13 cellular contexts compared by ENCODE assay signal in the genomic region with DNA sequence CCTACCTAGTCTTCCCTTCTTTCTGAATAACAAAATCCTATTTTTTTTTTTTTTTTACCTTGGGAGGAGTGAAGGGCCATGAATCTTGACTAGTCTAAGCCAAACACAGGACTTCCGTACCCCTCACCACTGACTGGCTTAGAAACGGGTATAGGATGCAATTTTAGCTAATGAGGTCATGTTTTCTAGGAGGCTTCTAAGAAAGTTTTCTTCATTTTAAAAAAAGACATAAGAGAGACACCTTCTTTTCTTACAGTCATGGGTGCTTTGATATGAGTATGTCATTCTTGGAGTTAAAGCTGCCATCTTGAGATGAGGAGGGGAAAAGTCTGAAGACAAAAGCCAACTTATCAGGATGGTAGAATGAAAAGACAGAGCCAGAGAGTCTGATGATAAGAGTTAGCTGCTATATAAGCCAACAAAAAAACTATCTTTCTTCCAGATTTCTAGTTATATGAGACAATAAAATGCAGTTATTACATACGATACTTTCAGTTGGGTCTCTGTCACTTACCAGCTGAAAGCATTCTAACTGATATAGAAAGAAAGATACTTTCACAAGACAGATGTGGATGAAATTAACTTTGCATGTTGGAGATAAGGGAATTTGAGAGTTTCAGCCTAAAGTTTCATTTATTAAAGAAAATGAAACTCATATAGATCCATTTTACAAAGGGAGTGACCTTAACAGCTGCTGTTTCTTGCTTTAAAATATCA. TPM values are rescaled to one million over a fixed set of nuclear protein-coding genes. Genes with fewer than 3 reads are reported as not detected.
DNase-seq lines count a peak whose midpoint lies in the region; ATAC-seq and TF ChIP-seq lines count a peak whose summit lies in the region.
"Had no signal": no experiment of that assay in that cellular context is flagged by ENCODE, and none has a peak within 500 bp of the region (broad histone marks: within the 10 kb centered on the region; RNA-seq: fewer than 3 reads in every experiment).

No MANE protein-coding gene starts in this region.

- no peak overlapping the region for H4K91ac ChIP-seq in IMR-90 (ENCODE audit: insufficient read depth, low read depth, low read length)

- no peaks in the 10 kb centered on the region for H3K36me3 ChIP-seq in CD8-positive, alpha-beta memory T cell (ENCODE audit: insufficient read depth, low read length)
- no peaks in the 10 kb centered on the region for H3K36me3 ChIP-seq in IMR-90 (ENCODE audit: control insufficient read depth, insufficient read depth, low read length)
- no peaks in the 10 kb centered on the region for H3K36me3 ChIP-seq in thyroid gland
- H3K36me3 ChIP-seq: cardiac muscle cell had no signal

- H2AK9ac ChIP-seq in IMR-90 (replicated peaks; ENCODE audit: low read depth, low read length, poor library complexity), result no peak overlapping the region

- DNase-seq in CD8-positive, alpha-beta memory T cell, result no peak
- no peak for DNase-seq in IMR-90
- DNase-seq in activated T-helper 1 cell treated with anti-CD3 and anti-CD28 coated beads, Interleukin-12 subunit alpha, Interleukin-12 subunit beta, Interleukin-2, Interleukin-4 antibody, amounts not matched to agents 30 ng/mL and 10 ng/mL and 1 ng/mL, durations not matched to agents 14 hours and 24 hours and 36 hours (ENCODE audit: low spot score), result no peak
- no peak for DNase-seq in natural killer cell
- DNase-seq in thyroid gland, result no peak
- DNase-seq in NCI-H345 treated with DMSO at 0.1 percent for 48 hours (lab: John Stamatoyannopoulos, UW; ENCODE audit: unreplicated experiment), result no peak
- DNase-seq: activated B cell treated with CpG ODN at 0.5 μM for 24 hours; H9; stimulated activated CD4-positive, alpha-beta T cell treated with anti-CD3 and anti-CD28 coated beads, Interleukin-4, amount 100 ng/mL, for 24 hours; stimulated activated naive B cell treated with anti-CD40 and anti-IgM and Interleukin-4, amounts not matched to agents 10 μg/mL and 1 μg/mL and 100 μg/mL, for 72 hours had no signal

- peak overlapping the region in 1 of 2 experiments; percentile 62; a peak in 2 of 4 replicates for H4K8ac ChIP-seq in IMR-90 (ENCODE audit: low read depth in 2 of 2, low read length in 2 of 2)

- peak overlapping the region; percentile 52; the same call in 1 of the 2 replicates for H2BK120ac ChIP-seq in IMR-90 (ENCODE audit: low read depth, low read length)

- ATAC-seq in IMR-90 (ENCODE audit: low read depth), result no peak
- no peak for ATAC-seq in natural killer cell
- no peak for ATAC-seq in GM19324 (IDR thresholded peaks at IDR 0.05; ENCODE audit: low FRiP score, unreplicated experiment)
- ATAC-seq: SK-N-SH treated with all-trans-retinoic acid at 6 μM for 48 hours; stimulated activated naive B cell treated with anti-CD40 and anti-IgM and Interleukin-4, amounts not matched to agents 10 μg/mL and 1 μg/mL and 100 μg/mL, for 72 hours had no signal

- H2BK5ac ChIP-seq in IMR-90 (ENCODE audit: low read depth, low read length, poor library complexity, severe bottlenecking), result no peak overlapping the region

- H3K4ac ChIP-seq in IMR-90 (ENCODE audit: low read depth, low read length), result peak overlapping the region; percentile 56; the same call in 1 of the 2 replicates

- no TSS peak for BruUV-seq in IMR-90 (replicated peaks; lab: Mats Ljungman, UMichigan)

- peak overlapping the region; percentile 21; the same call in 1 of the 2 replicates for H3K4me2 ChIP-seq in IMR-90 (ENCODE audit: low read depth, low read length)

- H3K27ac Mint-ChIP-seq in CD8-positive, alpha-beta memory T cell, result peak overlapping the region; percentile 52 to 89 (median 74)
- H3K27ac Mint-ChIP-seq in activated T-helper 1 cell treated with anti-CD3 and anti-CD28 coated beads, Interleukin-12 subunit alpha, Interleukin-12 subunit beta, Interleukin-2, Interleukin-4 antibody, amounts not matched to agents 30 ng/mL and 10 ng/mL and 1 ng/mL, durations not matched to agents 14 hours and 24 hours and 36 hours, result peak overlapping the region; percentile 59
- peak overlapping the region; percentile 84 to 90 for H3K27ac Mint-ChIP-seq in natural killer cell
- H3K27ac Mint-ChIP-seq: activated B cell treated with CpG ODN at 0.5 μM for 24 hours; H9; stimulated activated naive B cell treated with anti-CD40 and anti-IgM and Interleukin-4, amounts not matched to agents 10 μg/mL and 1 μg/mL and 100 μg/mL, for 72 hours had no signal

- H3K4me1 Mint-ChIP-seq in CD8-positive, alpha-beta memory T cell, result peaks cover 27 to 38% (median 35%) of the 10 kb centered on the region in 3 donors
- peaks cover 32% of the 10 kb centered on the region for H3K4me1 Mint-ChIP-seq in activated T-helper 1 cell treated with anti-CD3 and anti-CD28 coated beads, Interleukin-12 subunit alpha, Interleukin-12 subunit beta, Interleukin-2, Interleukin-4 antibody, amounts not matched to agents 30 ng/mL and 10 ng/mL and 1 ng/mL, durations not matched to agents 14 hours and 24 hours and 36 hours (ENCODE audit: low read depth)
- peaks cover 5 to 11% of the 10 kb centered on the region in 2 donors for H3K4me1 Mint-ChIP-seq in natural killer cell

- no peaks in the 10 kb centered on the region for H3K27me3 ChIP-seq in CD8-positive, alpha-beta memory T cell (ENCODE audit: insufficient read depth, low read length, poor library complexity, severe bottlenecking)
- H3K27me3 ChIP-seq in IMR-90 (ENCODE audit: control insufficient read depth, insufficient read depth, low read length), result no peaks in the 10 kb centered on the region
- no peaks in the 10 kb centered on the region for H3K27me3 ChIP-seq in thyroid gland
- H3K27me3 ChIP-seq: cardiac muscle cell had no signal

- H3K18ac ChIP-seq in IMR-90 (ENCODE audit: low read depth, low read length), result no peak overlapping the region

- no peak overlapping the region for H2AK5ac ChIP-seq in IMR-90 (ENCODE audit: low read depth, low read length)

- peak overlapping the region; percentile 9; the same call in 1 of the 2 replicates for H2BK20ac ChIP-seq in IMR-90 (ENCODE audit: low read depth, low read length)

- WGBS in IMR-90 (ENCODE audit: extremely low coverage in 2 of 2, insufficient read length in 1 of 2), 2 experiments, result no CpG with 5 or more reads among the region's 3 CpGs
- WGBS in thyroid gland, 2 donors, result 93% methylated on average over 3 of the region's 3 CpGs

- H4K5ac ChIP-seq in IMR-90 (ENCODE audit: low read depth, low read length), result no peak overlapping the region

- CTCF ChIA-PET in CD8-positive, alpha-beta memory T cell (lab: Charles Lee), result interaction anchor here (0.8 kb wide), 1 partner anchor 10 kb away, joined by 4 read pairs; no protein-coding TSS in a partner anchor
- CTCF ChIA-PET in IMR-90 (lab: Yijun Ruan, JAX), result interaction anchor here (0.6 to 1.4 kb wide), 3 partner anchors 11 to 214 kb away, joined by 3 to 8 read pairs (median 4); no protein-coding TSS in a partner anchor

- POLR2A ChIA-PET in CD8-positive, alpha-beta memory T cell (lab: Charles Lee), result no interaction called here
- POLR2A ChIA-PET in IMR-90 (lab: Charles Lee; ENCODE audit: unreplicated experiment), result interaction anchor here (0.6 kb wide), 1 partner anchor 1317 kb away, joined by 3 read pairs; no protein-coding TSS in a partner anchor

- no peaks in the 10 kb centered on the region for H3K9me3 ChIP-seq in CD8-positive, alpha-beta memory T cell (ENCODE audit: low read length)
- H3K9me3 ChIP-seq in IMR-90 (ENCODE audit: control insufficient read depth, insufficient read depth, low read length), result peaks cover 4% of the 10 kb centered on the region
- no peaks in the 10 kb centered on the region for H3K9me3 ChIP-seq in thyroid gland

- H3K79me1 ChIP-seq in IMR-90 (ENCODE audit: low read depth in 1 of 2, low read length in 2 of 2), result peaks cover 14 to 46% of the 10 kb centered on the region in 2 experiments

- TF ChIP-seq CTCF in IMR-90 (conservative IDR thresholded peaks at IDR 0.05; ENCODE audit: low read depth, low read length) (no peak), natural killer cell (IDR thresholded peaks at IDR 0.05) (no peak), thyroid gland (IDR thresholded peaks at IDR 0.05) (no peak)

- H3K4me3 ChIP-seq in CD8-positive, alpha-beta memory T cell (ENCODE audit: low read length), result no peak overlapping the region
- H3K4me3 ChIP-seq in IMR-90 (ENCODE audit: insufficient read depth, low read depth, low read length) (no peak overlapping the region), thyroid gland (replicated peaks in 1 of 3) (no peak overlapping the region)
- H3K4me3 ChIP-seq: cardiac muscle cell had no signal

- 0 out of 2 replicates have a peak overlapping the region, but pooled peaks have one; percentile 67 for H3K14ac ChIP-seq in IMR-90 (replicated peaks; ENCODE audit: low read depth, low read length)

- no peaks in the 10 kb centered on the region for H3K27me3 Mint-ChIP-seq in CD8-positive, alpha-beta memory T cell
- H3K27me3 Mint-ChIP-seq in activated T-helper 1 cell treated with anti-CD3 and anti-CD28 coated beads, Interleukin-12 subunit alpha, Interleukin-12 subunit beta, Interleukin-2, Interleukin-4 antibody, amounts not matched to agents 30 ng/mL and 10 ng/mL and 1 ng/mL, durations not matched to agents 14 hours and 24 hours and 36 hours (ENCODE audit: insufficient read depth), result no peaks in the 10 kb centered on the region
- H3K27me3 Mint-ChIP-seq in natural killer cell (ENCODE audit: low read depth in 2 of 2), result no peaks in the 10 kb centered on the region
- H3K27me3 Mint-ChIP-seq: activated B cell treated with CpG ODN at 0.5 μM for 24 hours; stimulated activated naive B cell treated with anti-CD40 and anti-IgM and Interleukin-4, amounts not matched to agents 10 μg/mL and 1 μg/mL and 100 μg/mL, for 72 hours had no signal

- dilution Hi-C loops in IMR-90 (cut with HindIII; ENCODE audit: low sequenced_read_pairs, unreplicated experiment), result no loop called here

- H2BK15ac ChIP-seq in IMR-90 (ENCODE audit: low read depth, low read length), result 0 out of 3 replicates have a peak overlapping the region, but pooled peaks have one; percentile 2

- peaks cover 0 to 23% (median 2%) of the 10 kb centered on the region in 3 donors for H3K36me3 Mint-ChIP-seq in CD8-positive, alpha-beta memory T cell
- peaks cover 20% of the 10 kb centered on the region for H3K36me3 Mint-ChIP-seq in activated T-helper 1 cell treated with anti-CD3 and anti-CD28 coated beads, Interleukin-12 subunit alpha, Interleukin-12 subunit beta, Interleukin-2, Interleukin-4 antibody, amounts not matched to agents 30 ng/mL and 10 ng/mL and 1 ng/mL, durations not matched to agents 14 hours and 24 hours and 36 hours (ENCODE audit: low read depth)
- no peaks in the 10 kb centered on the region for H3K36me3 Mint-ChIP-seq in natural killer cell

- H3K4me3 Mint-ChIP-seq in CD8-positive, alpha-beta memory T cell, result peak overlapping the region; percentile 57 to 86 (median 76)
- peak overlapping the region; percentile 29 for H3K4me3 Mint-ChIP-seq in activated T-helper 1 cell treated with anti-CD3 and anti-CD28 coated beads, Interleukin-12 subunit alpha, Interleukin-12 subunit beta, Interleukin-2, Interleukin-4 antibody, amounts not matched to agents 30 ng/mL and 10 ng/mL and 1 ng/mL, durations not matched to agents 14 hours and 24 hours and 36 hours
- H3K4me3 Mint-ChIP-seq in natural killer cell, result peak overlapping the region; percentile 56
- H3K4me3 Mint-ChIP-seq: activated B cell treated with CpG ODN at 0.5 μM for 24 hours; H9; stimulated activated naive B cell treated with anti-CD40 and anti-IgM and Interleukin-4, amounts not matched to agents 10 μg/mL and 1 μg/mL and 100 μg/mL, for 72 hours had no signal

- TF ChIP-seq POLR2A in IMR-90 (IDR thresholded peaks at IDR 0.05; ENCODE audit: low read depth, low read length), result no peak
- TF ChIP-seq POLR2A in thyroid gland (IDR thresholded peaks at IDR 0.05), result no peak

- H3K9me1 ChIP-seq in IMR-90 (ENCODE audit: insufficient read depth, low read length), result peaks cover 6% of the 10 kb centered on the region; the same call in 1 of the 2 replicates

- in situ Hi-C loops in IMR-90 (cut with MboI; ENCODE audit: low sequenced_read_pairs), result no loop called here

- no peak overlapping the region for H3K9ac ChIP-seq in IMR-90 (ENCODE audit: low read depth, low read length)

- intact Hi-C loops in IMR-90 (cut with micrococcal nuclease) (no loop called here), natural killer cell (cut with micrococcal nuclease) (loop anchor here (5.0 kb wide), 1 partner anchor 35 kb away; a partner anchor contains a TSS), thyroid gland (cut with DNase I) (no loop called here)
- intact Hi-C loops in activated T-helper 1 cell treated with anti-CD3 and anti-CD28 coated beads, Interleukin-12 subunit alpha, Interleukin-12 subunit beta, Interleukin-2, Interleukin-4 antibody, amounts not matched to agents 30 ng/mL and 10 ng/mL and 1 ng/mL, durations not matched to agents 14 hours and 24 hours and 36 hours (cut with micrococcal nuclease), result loop anchor here (1.0 to 2.0 kb wide), 3 partner anchors 11 to 321 kb away; a partner anchor contains a TSS

- H3K9me3 Mint-ChIP-seq in CD8-positive, alpha-beta memory T cell, result peaks cover 0 to 9% (median 2%) of the 10 kb centered on the region in 5 donors
- H3K9me3 Mint-ChIP-seq in activated T-helper 1 cell treated with anti-CD3 and anti-CD28 coated beads, Interleukin-12 subunit alpha, Interleukin-12 subunit beta, Interleukin-2, Interleukin-4 antibody, amounts not matched to agents 30 ng/mL and 10 ng/mL and 1 ng/mL, durations not matched to agents 14 hours and 24 hours and 36 hours, result peaks cover 28% of the 10 kb centered on the region
- H3K9me3 Mint-ChIP-seq in natural killer cell, result peaks cover 2 to 4% of the 10 kb centered on the region in 2 donors

- H3K4me1 ChIP-seq in CD8-positive, alpha-beta memory T cell (ENCODE audit: insufficient read depth, low read length), result peaks cover 4% of the 10 kb centered on the region
- H3K4me1 ChIP-seq in IMR-90 (ENCODE audit: control insufficient read depth, insufficient read depth, low read length) (peaks cover 8% of the 10 kb centered on the region), thyroid gland (peaks cover 7 to 24% of the 10 kb centered on the region in 2 donors)

- no peak for TF ChIP-seq RAD21 in IMR-90 (IDR thresholded peaks at IDR 0.05; ENCODE audit: low read length)

- H3K56ac ChIP-seq in IMR-90 (ENCODE audit: extremely low read depth, insufficient read depth, low read length), result no peak overlapping the region

- peak overlapping the region; percentile 48; the same call in 1 of the 2 replicates for H3K23ac ChIP-seq in IMR-90 (ENCODE audit: low read depth, low read length)

- H3K27ac ChIP-seq in CD8-positive, alpha-beta memory T cell (ENCODE audit: low read depth, low read length), result no peak overlapping the region
- H3K27ac ChIP-seq in IMR-90 (ENCODE audit: insufficient read depth, low read length), result no peak overlapping the region; the same call in 1 of the 2 replicates
- H3K27ac ChIP-seq in thyroid gland, result no peak overlapping the region
- H3K27ac ChIP-seq: cardiac muscle cell had no signal

- no peaks in the 10 kb centered on the region for H4K20me1 ChIP-seq in IMR-90 (ENCODE audit: insufficient read depth, low read length)

- no peak overlapping the region for H2AFZ ChIP-seq in IMR-90 (replicated peaks; ENCODE audit: low read length, poor library complexity)

RNA-seq across cellular contexts. Expression of a gene that starts 34.0 kb away (rescaled TPM):
- total RNA-seq in CD8-positive, alpha-beta memory T cell, result 1 to 10 TPM; 2.9 to 3.9 TPM
- polyA plus RNA-seq in CD8-positive, alpha-beta memory T cell, result 4.2 TPM
- total RNA-seq in IMR-90 (2012; rRNA removed) (2.8 and 2.9 TPM in 2 replicates), natural killer cell (1 to 10 TPM; 2.2 to 3.7 (median 3.7) TPM), thyroid gland (10 to 100 TPM; 19.2 to 21.8 (median 20.3) TPM)
- 1.8 TPM in 2 replicates for polyA plus RNA-seq in IMR-90 (2012; rRNA removed)
- polyA plus RNA-seq in IMR-90 (2012; cell fraction: cytosol; rRNA removed), result 0.75 and 0.88 TPM in 2 replicates
- 1.1 and 4.6 TPM in 2 replicates for polyA plus RNA-seq in IMR-90 (2012; cell fraction: nucleus; rRNA removed; ENCODE audit: low replicate concordance)
- 2.4 and 2.6 TPM in 2 replicates for total RNA-seq in activated T-helper 1 cell treated with anti-CD3 and anti-CD28 coated beads, Interleukin-12 subunit alpha, Interleukin-12 subunit beta, Interleukin-2, Interleukin-4 antibody, amounts not matched to agents 30 ng/mL and 10 ng/mL and 1 ng/mL, durations not matched to agents 14 hours and 24 hours and 36 hours

Comparison
In these comparisons a context has a peak if more than half of its experiments do, and no peak if none do; other contexts are left out.
1. intact Hi-C loops: an anchor here in activated T-helper 1 cell treated with anti-CD3 and anti-CD28 coated beads, Interleukin-12 subunit alpha, Interleukin-12 subunit beta, Interleukin-2, Interleukin-4 antibody, amounts not matched to agents 30 ng/mL and 10 ng/mL and 1 ng/mL, durations not matched to agents 14 hours and 24 hours and 36 hours (1.0 to 2.0 kb wide) and natural killer cell (5.0 kb wide); none called in IMR-90 and thyroid gland.